ENCODE assay signal across 13 cellular contexts in genomic region chr2:218264773-218265601, GRCh38. TPM values are rescaled to one million over a fixed set of nuclear protein-coding genes. Genes with fewer than 3 reads are reported as not detected.
DNase-seq lines count a peak whose midpoint lies in the region; ATAC-seq, FAIRE-seq and TF ChIP-seq lines count a peak whose summit lies in the region.
"Had no signal": no experiment of that assay in that cellular context is flagged by ENCODE, and none has a peak within 500 bp of the region (broad histone marks: within the 10 kb centered on the region; RNA-seq: fewer than 3 reads in every experiment).

No MANE protein-coding gene starts in this region.

- no peaks in the 10 kb centered on the region for H3K27me3 ChIP-seq in heart right ventricle
- H3K27me3 ChIP-seq in lower lobe of right lung (ENCODE audit: low read depth) = no peaks in the 10 kb centered on the region
- no peaks in the 10 kb centered on the region for H3K27me3 ChIP-seq in upper lobe of right lung

- intact Hi-C loops in Right ventricle myocardium superior (cut with DNase I) (loop anchor here (5.0 kb wide), 1 partner anchor 78 kb away; no protein-coding TSS in a partner anchor), heart right ventricle (cut with DNase I) (loop anchor here in 3 of 10 donors (5.0 kb wide), 2 partner anchors 48 to 78 kb away; partner anchors contain the start of gene ARPC2 (in 2 of the 3)), lower lobe of right lung (cut with DNase I) (no loop called here), upper lobe of right lung (cut with DNase I) (no loop called here)

- H3K36me3 ChIP-seq in heart right ventricle (peaks cover 0 to 62% (median 45%) of the 10 kb centered on the region in 9 donors), lower lobe of right lung (peaks cover 61% of the 10 kb centered on the region), upper lobe of right lung (peaks cover 50% of the 10 kb centered on the region)

- H3K27ac ChIP-seq in heart right ventricle (peak overlapping the region in 3 of 10 donors; percentile 21 to 95 (median 60)), lower lobe of right lung (peak overlapping the region; percentile 57), upper lobe of right lung (no peak overlapping the region)
- H3K27ac ChIP-seq: thoracic aorta had no signal

- H3K4me3 ChIP-seq in heart right ventricle (no peak overlapping the region), lower lobe of right lung (no peak overlapping the region), upper lobe of right lung (no peak overlapping the region)
- H3K4me3 ChIP-seq: thoracic aorta had no signal

- H3K9me3 ChIP-seq in heart right ventricle = no peaks in the 10 kb centered on the region
- H3K9me3 ChIP-seq in lower lobe of right lung = no peaks in the 10 kb centered on the region
- H3K9me3 ChIP-seq in upper lobe of right lung = no peaks in the 10 kb centered on the region
- H3K9me3 ChIP-seq: thoracic aorta had no signal

- peaks cover 25 to 69% (median 51%) of the 10 kb centered on the region in 9 donors for H3K4me1 ChIP-seq in heart right ventricle
- H3K4me1 ChIP-seq in lower lobe of right lung = peaks cover 67% of the 10 kb centered on the region
- peaks cover 23% of the 10 kb centered on the region for H3K4me1 ChIP-seq in upper lobe of right lung

- FAIRE-seq in RCC 7860 (lab: Jason Lieb, UNC) = no peak

- TF ChIP-seq CTCF in heart right ventricle (IDR thresholded peaks at IDR 0.05) (no peak), lower lobe of right lung (IDR thresholded peaks at IDR 0.05) (no peak), upper lobe of right lung (IDR thresholded peaks at IDR 0.05) (no peak)

- 88 to 90% methylated on average over 21 to 22 of the region's 22 CpGs for WGBS in heart right ventricle, 2 donors

- no peak for ATAC-seq in Right ventricle myocardium superior (ENCODE audit: poor library complexity)
- ATAC-seq in heart right ventricle = no peak
- no peak for ATAC-seq in lower lobe of right lung
- ATAC-seq in upper lobe of right lung = no peak
- ATAC-seq: esophagus mucosa, SK-N-SH treated with all-trans-retinoic acid at 6 μM for 48 hours had no signal

- DNase-seq in Right ventricle myocardium superior (peak; percentile 32), heart right ventricle (no peak), lower lobe of right lung (no peak), upper lobe of right lung (peak; percentile 53), RCC 7860 (ENCODE audit: low spot score) (no peak), H4 (ENCODE audit: low spot score) (no peak)
- DNase-seq: activated CD8-positive, alpha-beta memory T cell treated with anti-CD3 and anti-CD28 coated beads, Interleukin-2, amount 50 U/mL, for 48 hours; cerebellar nuclear complex; NCI-H1048; nucleus accumbens had no signal

RNA-seq across cellular contexts. Expression of gene GPBAR1, which starts 4.2 kb away (rescaled TPM):
- total RNA-seq in Right ventricle myocardium superior = 1.8 TPM
- 1 to 10 TPM in 7 of 10 donors, under 1 TPM in 3; 0.36 to 3.7 (median 1.3) TPM for total RNA-seq in heart right ventricle
- polyA plus RNA-seq in heart right ventricle = 1 to 10 TPM; 1.8 to 2.3 TPM
- 4.6 TPM for total RNA-seq in lower lobe of right lung
- total RNA-seq in upper lobe of right lung = 2.6 TPM
- 0.37 TPM in 1 of 2 replicates, not detected in the other for total RNA-seq in H4 (2014; rRNA removed; shearing (Covaris generic))
- total RNA-seq: esophagus mucosa had no signal

RNA-seq across cellular contexts. Expression of gene AAMP, which starts 5.0 kb away (rescaled TPM):
- 48.4 TPM for total RNA-seq in Right ventricle myocardium superior
- 10 to 100 TPM; 45.9 to 65.1 (median 57.5) TPM for total RNA-seq in heart right ventricle
- polyA plus RNA-seq in heart right ventricle = 100 to 1,000 TPM in 1 of 2 donors, 10 to 100 TPM in 1; 33.4 to 116 TPM
- 58.8 TPM for total RNA-seq in lower lobe of right lung
- 55.9 TPM for total RNA-seq in upper lobe of right lung
- total RNA-seq in H4 (2014; rRNA removed; shearing (Covaris generic)) = 120 and 187 TPM in 2 replicates

RNA-seq across cellular contexts. Expression of gene PNKD, which starts 5.3 kb away (rescaled TPM):
- total RNA-seq in Right ventricle myocardium superior = 72.9 TPM
- 10 to 100 TPM; 56.9 to 91.1 (median 74.2) TPM for total RNA-seq in heart right ventricle
- polyA plus RNA-seq in heart right ventricle = 100 to 1,000 TPM in 1 of 2 donors, 10 to 100 TPM in 1; 76.7 to 138 TPM
- 65.8 TPM for total RNA-seq in lower lobe of right lung
- 65.4 TPM for total RNA-seq in upper lobe of right lung
- total RNA-seq in H4 (2014; rRNA removed; shearing (Covaris generic)) = 39.6 and 40.2 TPM in 2 replicates

RNA-seq across cellular contexts. Expression of gene TMBIM1, which starts 27.3 kb away (rescaled TPM):
- 117 TPM for total RNA-seq in Right ventricle myocardium superior
- total RNA-seq in heart right ventricle = 100 to 1,000 TPM in 7 of 10 donors, 10 to 100 TPM in 3; 85.3 to 151 (median 110) TPM
- 100 to 1,000 TPM in 1 of 2 donors, 10 to 100 TPM in 1; 30.9 to 139 TPM for polyA plus RNA-seq in heart right ventricle
- total RNA-seq in lower lobe of right lung = 300 TPM
- 281 TPM for total RNA-seq in upper lobe of right lung
- total RNA-seq in H4 (2014; rRNA removed; shearing (Covaris generic)) = 57.1 and 70.5 TPM in 2 replicates

RNA-seq across cellular contexts. Expression of gene ARPC2, which starts 48.0 kb away (rescaled TPM):
- total RNA-seq in Right ventricle myocardium superior = 123 TPM
- total RNA-seq in heart right ventricle = 100 to 1,000 TPM; 120 to 213 (median 134) TPM
- 100 to 1,000 TPM in 1 of 2 donors, 10 to 100 TPM in 1; 58.5 to 176 TPM for polyA plus RNA-seq in heart right ventricle
- 382 TPM for total RNA-seq in lower lobe of right lung
- total RNA-seq in upper lobe of right lung = 357 TPM
- 264 and 290 TPM in 2 replicates for total RNA-seq in H4 (2014; rRNA removed; shearing (Covaris generic))

Comparison
In these comparisons a context has a peak if more than half of its experiments do, and no peak if none do; other contexts are left out.
1. DNase-seq: peak in Right ventricle myocardium superior (single experiment) and upper lobe of right lung (single experiment); none in heart right ventricle (0 of 2), lower lobe of right lung (single experiment), RCC 7860 (single experiment) and H4 (single experiment).